Comparison of ENCODE assay signal across 24 cellular contexts in the genomic region with DNA sequence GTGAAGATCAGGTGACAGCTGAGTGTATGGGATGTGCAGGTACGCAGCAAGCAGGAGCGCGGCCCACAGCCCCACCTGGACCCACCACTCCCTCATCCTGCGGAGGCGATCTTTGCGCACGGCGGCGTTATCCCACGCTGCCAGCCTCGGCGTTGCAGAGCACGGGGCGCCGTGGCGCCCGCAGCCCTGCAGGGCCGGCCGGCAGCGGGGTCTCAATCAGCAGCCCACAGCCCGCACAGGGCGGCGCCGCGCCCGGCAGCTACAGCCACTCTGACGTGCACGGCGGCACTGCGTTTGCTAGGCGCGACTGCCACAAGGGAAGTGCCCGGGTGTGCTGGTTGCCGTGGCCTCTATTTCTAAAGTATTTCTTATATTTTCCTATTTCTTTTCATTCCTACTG. TPM values are rescaled to one million over a fixed set of nuclear protein-coding genes. Genes with fewer than 3 reads are reported as not detected.
DNase-seq lines count a peak whose midpoint lies in the region; ATAC-seq and TF ChIP-seq lines count a peak whose summit lies in the region.
"Had no signal": no experiment of that assay in that cellular context is flagged by ENCODE, and none has a peak within 500 bp of the region (broad histone marks: within the 10 kb centered on the region; RNA-seq: fewer than 3 reads in every experiment).

No MANE protein-coding gene starts in this region.

- no peak overlapping the region for H3K4me2 ChIP-seq in SK-N-SH
- H3K4me2 ChIP-seq: BLaER1 treated with 17β-estradiol and CSF1 and Interleukin-3, amounts not matched to agents 10 nM and 100 nM had no signal

- no peak overlapping the region for H3K27ac ChIP-seq in SK-N-SH (ENCODE audit: low read depth in 2 of 2, low read length in 1 of 2)
- no peak overlapping the region for H3K27ac ChIP-seq in RWPE1
- H3K27ac ChIP-seq: 22Rv1; BLaER1 treated with 17β-estradiol and CSF1 and Interleukin-3, amounts not matched to agents 10 nM and 100 nM; SJCRH30 had no signal

- no peak for TF ChIP-seq RAD21 in SK-N-SH (IDR thresholded peaks at IDR 0.05; ENCODE audit: low read length)

- H3K4me3 ChIP-seq in SK-N-SH (ENCODE audit: low read depth in 2 of 2, low read length in 1 of 2) = no peak overlapping the region
- H3K4me3 ChIP-seq: BLaER1 treated with 17β-estradiol and CSF1 and Interleukin-3, amounts not matched to agents 10 nM and 100 nM; MG63; SJCRH30 had no signal

- TF ChIP-seq CTCF in SK-N-SH (IDR thresholded peaks at IDR 0.05) (no peak), RWPE1 (conservative IDR thresholded peaks at IDR 0.05; ENCODE audit: low read depth) (no peak)

- POLR2A ChIA-PET in SK-N-SH (lab: Yijun Ruan, JAX) (no interaction called here), RWPE1 (lab: Yijun Ruan, JAX; ENCODE audit: low non-redundant PET) (no interaction called here)

- H3K4me1 ChIP-seq in SK-N-SH (ENCODE audit: control insufficient read depth in 1 of 2, insufficient read depth in 2 of 2, low read depth in 1 of 2, low read length in 1 of 2) = no peaks in the 10 kb centered on the region
- H3K4me1 ChIP-seq: BLaER1 treated with 17β-estradiol and CSF1 and Interleukin-3, amounts not matched to agents 10 nM and 100 nM; Caco-2; SJCRH30 had no signal

- H3K9me3 ChIP-seq in SK-N-SH = no peaks in the 10 kb centered on the region
- H3K9me3 ChIP-seq: BLaER1 treated with 17β-estradiol and CSF1 and Interleukin-3, amounts not matched to agents 10 nM and 100 nM; Caco-2; MG63; SJCRH30 had no signal

- ATAC-seq in SK-N-SH treated with all-trans-retinoic acid at 6 μM for 48 hours = no peak
- ATAC-seq in left ventricle myocardium superior = peak; percentile 17

- no peaks in the 10 kb centered on the region for H3F3A ChIP-seq in SK-N-SH (replicated peaks; ENCODE audit: insufficient read depth)

- no peaks in the 10 kb centered on the region for H3K9me2 ChIP-seq in SK-N-SH

- H2AFZ ChIP-seq in SK-N-SH (ENCODE audit: low read depth) = no peak overlapping the region

- intact Hi-C loops in left ventricle myocardium superior (cut with micrococcal nuclease) = no loop called here
- intact Hi-C loops in posterior vena cava (cut with DNase I) = no loop called here

- H3K9ac ChIP-seq in SK-N-SH = no peak overlapping the region
- H3K9ac ChIP-seq: BLaER1 treated with 17β-estradiol and CSF1 and Interleukin-3, amounts not matched to agents 10 nM and 100 nM had no signal

- H3K79me2 ChIP-seq in SK-N-SH (ENCODE audit: insufficient read depth) = no peaks in the 10 kb centered on the region

- 0 out of 2 replicates have a peak, but pooled peaks cover 16% of the 10 kb centered on the region for H3K27me3 ChIP-seq in SK-N-SH (ENCODE audit: insufficient read depth)
- H3K27me3 ChIP-seq: BLaER1 treated with 17β-estradiol and CSF1 and Interleukin-3, amounts not matched to agents 10 nM and 100 nM; MG63; SJCRH30 had no signal

- CTCF ChIA-PET in SK-N-SH (lab: Yijun Ruan, JAX) = interaction anchor here (0.6 kb wide), 1 partner anchor 249 kb away, joined by 3 read pairs; no protein-coding TSS in a partner anchor
- CTCF ChIA-PET in RWPE1 (lab: Yijun Ruan, JAX) = no interaction called here

- no peak for TF ChIP-seq EP300 in SK-N-SH (IDR thresholded peaks at IDR 0.05; ENCODE audit: borderline replicate concordance in 1 of 2, low read depth in 1 of 2, low read length in 1 of 2)

- no peaks in the 10 kb centered on the region for H4K20me1 ChIP-seq in SK-N-SH (ENCODE audit: insufficient read depth)
- H4K20me1 ChIP-seq: BLaER1 treated with 17β-estradiol and CSF1 and Interleukin-3, amounts not matched to agents 10 nM and 100 nM had no signal

- WGBS in SK-N-SH (ENCODE audit: low lambda C conversion rate) = 37% methylated on average over 8 of the region's 34 CpGs

- peak; percentile 5 for DNase-seq in SK-N-SH
- DNase-seq in D341Med (ENCODE audit: low spot score) = peak; percentile 15
- peak; percentile 26 for DNase-seq in left ventricle myocardium superior
- peak; percentile 73 for DNase-seq in posterior vena cava (ENCODE audit: low spot score)
- no peak for DNase-seq in RWPE1 (ENCODE audit: low spot score)
- no peak for DNase-seq in anterior cingulate cortex (lab: John Stamatoyannopoulos, UW)
- DNase-seq in DMS53 (lab: John Stamatoyannopoulos, UW) = no peak
- DNase-seq: ACHN; Caco-2; CD4-positive, alpha-beta memory T cell; GDM1; Kasumi-1; MG63; NCI-H1092; NCI-H1436; NCI-H187 treated with DMSO at 0.1 percent for 48 hours; NCI-H2107; NCI-H2227 treated with DMSO at 0.1 percent for 48 hours; NCI-H510A treated with DMSO at 0.1 percent for 48 hours; NCI-H748 treated with DMSO at 0.1 percent for 48 hours; SJCRH30 had no signal

- H3K36me3 ChIP-seq in SK-N-SH (replicated peaks in 1 of 2; ENCODE audit: control insufficient read depth in 1 of 2, insufficient read depth in 2 of 2, low read length in 1 of 2) = no peaks in the 10 kb centered on the region
- H3K36me3 ChIP-seq: BLaER1 treated with 17β-estradiol and CSF1 and Interleukin-3, amounts not matched to agents 10 nM and 100 nM; MG63; SJCRH30 had no signal

TF ChIP-seq in SK-N-SH, 30 proteins besides CTCF, POLR2A, EP300 and RAD21:
- no peak for TF ChIP-seq MEF2A (IDR thresholded peaks at IDR 0.05; ENCODE audit: borderline replicate concordance, low read depth)
- no peak for TF ChIP-seq RFX5 (IDR thresholded peaks at IDR 0.05; ENCODE audit: low read length)
- no peak for TF ChIP-seq FOXJ3 (CRISPR knock-in tag; IDR thresholded peaks at IDR 0.05)
- TF ChIP-seq CHD2 (IDR thresholded peaks at IDR 0.05; ENCODE audit: low read length, partially characterized antibody) = no peak
TF ChIP-seq in SK-N-SH: peak in this region for 0.

TF ChIP-seq in SK-N-SH treated with all-trans-retinoic acid at 6 μM for 48 hours, 23 proteins besides CTCF, POLR2A, EP300 and RAD21:
- TF ChIP-seq ZNF8 (CRISPR knock-in tag; IDR thresholded peaks at IDR 0.05) (no peak), PPARA (CRISPR knock-in tag; IDR thresholded peaks at IDR 0.05; ENCODE audit: borderline replicate concordance) (no peak), ISL1 (CRISPR knock-in tag; IDR thresholded peaks at IDR 0.05) (no peak), ZNF70 (CRISPR knock-in tag; IDR thresholded peaks at IDR 0.05) (no peak), BACH2 (CRISPR knock-in tag; IDR thresholded peaks at IDR 0.05; ENCODE audit: borderline replicate concordance) (no peak), ZFP30 (CRISPR knock-in tag; IDR thresholded peaks at IDR 0.05) (no peak), ZNF565 (CRISPR knock-in tag; conservative IDR thresholded peaks at IDR 0.05; ENCODE audit: low read depth) (no peak), SNAI2 (CRISPR knock-in tag; IDR thresholded peaks at IDR 0.05) (no peak), OSR1 (CRISPR knock-in tag; IDR thresholded peaks at IDR 0.05) (no peak), ESRRG (CRISPR knock-in tag; IDR thresholded peaks at IDR 0.05) (no peak), ZC3H10 (CRISPR knock-in tag; IDR thresholded peaks at IDR 0.05) (no peak), ZFP3 (CRISPR knock-in tag; IDR thresholded peaks at IDR 0.05) (no peak)
- TF ChIP-seq, protein P1, sequence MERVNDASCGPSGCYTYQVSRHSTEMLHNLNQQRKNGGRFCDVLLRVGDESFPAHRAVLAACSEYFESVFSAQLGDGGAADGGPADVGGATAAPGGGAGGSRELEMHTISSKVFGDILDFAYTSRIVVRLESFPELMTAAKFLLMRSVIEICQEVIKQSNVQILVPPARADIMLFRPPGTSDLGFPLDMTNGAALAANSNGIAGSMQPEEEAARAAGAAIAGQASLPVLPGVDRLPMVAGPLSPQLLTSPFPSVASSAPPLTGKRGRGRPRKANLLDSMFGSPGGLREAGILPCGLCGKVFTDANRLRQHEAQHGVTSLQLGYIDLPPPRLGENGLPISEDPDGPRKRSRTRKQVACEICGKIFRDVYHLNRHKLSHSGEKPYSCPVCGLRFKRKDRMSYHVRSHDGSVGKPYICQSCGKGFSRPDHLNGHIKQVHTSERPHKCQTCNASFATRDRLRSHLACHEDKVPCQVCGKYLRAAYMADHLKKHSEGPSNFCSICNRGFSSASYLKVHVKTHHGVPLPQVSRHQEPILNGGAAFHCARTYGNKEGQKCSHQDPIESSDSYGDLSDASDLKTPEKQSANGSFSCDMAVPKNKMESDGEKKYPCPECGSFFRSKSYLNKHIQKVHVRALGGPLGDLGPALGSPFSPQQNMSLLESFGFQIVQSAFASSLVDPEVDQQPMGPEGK (CRISPR knock-in tag; IDR thresholded peaks at IDR 0.05; ENCODE audit: borderline replicate concordance) = no peak
- TF ChIP-seq, protein P2, sequence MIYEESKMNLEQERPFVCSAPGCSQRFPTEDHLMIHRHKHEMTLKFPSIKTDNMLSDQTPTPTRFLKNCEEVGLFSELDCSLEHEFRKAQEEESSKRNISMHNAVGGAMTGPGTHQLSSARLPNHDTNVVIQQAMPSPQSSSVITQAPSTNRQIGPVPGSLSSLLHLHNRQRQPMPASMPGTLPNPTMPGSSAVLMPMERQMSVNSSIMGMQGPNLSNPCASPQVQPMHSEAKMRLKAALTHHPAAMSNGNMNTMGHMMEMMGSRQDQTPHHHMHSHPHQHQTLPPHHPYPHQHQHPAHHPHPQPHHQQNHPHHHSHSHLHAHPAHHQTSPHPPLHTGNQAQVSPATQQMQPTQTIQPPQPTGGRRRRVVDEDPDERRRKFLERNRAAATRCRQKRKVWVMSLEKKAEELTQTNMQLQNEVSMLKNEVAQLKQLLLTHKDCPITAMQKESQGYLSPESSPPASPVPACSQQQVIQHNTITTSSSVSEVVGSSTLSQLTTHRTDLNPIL (CRISPR knock-in tag; IDR thresholded peaks at IDR 0.05; ENCODE audit: low read depth) = no peak
TF ChIP-seq in SK-N-SH treated with all-trans-retinoic acid at 6 μM for 48 hours: peak in this region for 0.

RNA-seq across cellular contexts. Expression of a gene that starts 46.9 kb away (rescaled TPM):
- 0.21 and 0.92 TPM in 2 replicates for polyA plus RNA-seq in SK-N-SH (2012; rRNA removed)
- 0.30 and 1.1 TPM in 2 replicates for polyA plus RNA-seq in SK-N-SH (2012; cell fraction: cytosol; rRNA removed)
- polyA plus RNA-seq in SK-N-SH (2012; cell fraction: nucleus; rRNA removed) = 0.25 and 0.58 TPM in 2 replicates
- total RNA-seq in left ventricle myocardium superior = 138 TPM
- 100 to 1,000 TPM in 1 of 2 donors, 10 to 100 TPM in 1; 91.5 to 139 TPM for total RNA-seq in posterior vena cava

Comparison
In these comparisons a context has a peak if more than half of its experiments do, and no peak if none do; other contexts are left out.
1. DNase-seq: peak in SK-N-SH (single experiment), D341Med (single experiment), left ventricle myocardium superior (single experiment) and posterior vena cava (single experiment); none in RWPE1 (single experiment), anterior cingulate cortex (0 of 58) and DMS53 (single experiment).